ENCODE assay signal across 8 cellular contexts in the genomic region with DNA sequence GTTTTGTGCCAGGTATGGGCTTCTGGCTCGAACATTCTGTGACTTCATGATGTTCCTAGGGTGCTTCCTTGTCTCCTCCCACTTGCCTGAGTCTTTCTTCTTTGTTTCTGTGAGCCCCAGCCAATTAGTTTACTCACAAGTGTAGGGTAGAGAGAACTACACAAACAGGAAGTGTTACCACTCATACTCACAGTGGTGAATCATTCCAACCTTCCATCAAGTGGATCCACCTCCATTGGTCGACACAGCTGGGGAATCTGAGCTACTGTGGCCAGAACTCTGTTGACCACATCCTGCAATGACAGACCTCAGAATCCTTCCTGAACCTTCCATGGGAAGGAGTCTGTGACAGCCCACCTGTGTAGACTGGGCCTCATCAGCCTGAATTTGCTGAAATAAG.
DNase-seq lines count a peak whose midpoint lies in the region; ATAC-seq lines count a peak whose summit lies in the region.

No MANE protein-coding gene starts in this region.

- H3K27ac Mint-ChIP-seq in activated CD8-positive, alpha-beta T cell treated with anti-CD3 and anti-CD28 coated beads, Interleukin-2, amount 10 ng/mL, durations not matched to agents 7 days and 5 days, result no peak overlapping the region
- no peak overlapping the region for H3K27ac Mint-ChIP-seq in natural killer cell treated with Interleukin-12 subunit alpha and Interleukin-12 subunit beta and Interleukin-15 and Interleukin-18, amount 100 ng/mL, for 72 hours

- no peak overlapping the region for H3K4me3 Mint-ChIP-seq in activated CD8-positive, alpha-beta T cell treated with anti-CD3 and anti-CD28 coated beads, Interleukin-2, amount 10 ng/mL, durations not matched to agents 7 days and 5 days
- H3K4me3 Mint-ChIP-seq in natural killer cell treated with Interleukin-12 subunit alpha and Interleukin-12 subunit beta and Interleukin-15 and Interleukin-18, amount 100 ng/mL, for 72 hours, result no peak overlapping the region

- DNase-seq in DMS153 (lab: John Stamatoyannopoulos, UW), result peak; percentile 60
- no peak for DNase-seq in DMS153 treated with DMSO at 0.1 percent for 48 hours (lab: John Stamatoyannopoulos, UW; ENCODE audit: unreplicated experiment)
- peak; percentile 45 for DNase-seq in activated CD8-positive, alpha-beta T cell treated with anti-CD3 and anti-CD28 coated beads, Interleukin-2, amount 10 ng/mL, durations not matched to agents 7 days and 5 days
- no peak for DNase-seq in natural killer cell treated with Interleukin-12 subunit alpha and Interleukin-12 subunit beta and Interleukin-15 and Interleukin-18, amount 100 ng/mL, for 72 hours (ENCODE audit: low spot score)
- no peak for DNase-seq in hippocampal formation (lab: John Stamatoyannopoulos, UW)

- H3K4me1 Mint-ChIP-seq in activated CD8-positive, alpha-beta T cell treated with anti-CD3 and anti-CD28 coated beads, Interleukin-2, amount 10 ng/mL, durations not matched to agents 7 days and 5 days (ENCODE audit: low read depth), result peaks cover 19% of the 10 kb centered on the region
- H3K4me1 Mint-ChIP-seq in natural killer cell treated with Interleukin-12 subunit alpha and Interleukin-12 subunit beta and Interleukin-15 and Interleukin-18, amount 100 ng/mL, for 72 hours (ENCODE audit: low read depth in 2 of 2), result peaks cover 3 to 9% of the 10 kb centered on the region in 2 donors

- POLR2A ChIA-PET in activated CD8-positive, alpha-beta T cell treated with anti-CD3 and anti-CD28 coated beads, Interleukin-2, amount 10 ng/mL, durations not matched to agents 7 days and 5 days (lab: Charles Lee), result no interaction called here

- H3K27me3 Mint-ChIP-seq in activated CD8-positive, alpha-beta T cell treated with anti-CD3 and anti-CD28 coated beads, Interleukin-2, amount 10 ng/mL, durations not matched to agents 7 days and 5 days (ENCODE audit: low read depth), result peaks cover 3% of the 10 kb centered on the region
- H3K27me3 Mint-ChIP-seq in natural killer cell treated with Interleukin-12 subunit alpha and Interleukin-12 subunit beta and Interleukin-15 and Interleukin-18, amount 100 ng/mL, for 72 hours, result no peaks in the 10 kb centered on the region

- CTCF ChIA-PET in activated CD8-positive, alpha-beta T cell treated with anti-CD3 and anti-CD28 coated beads, Interleukin-2, amount 10 ng/mL, durations not matched to agents 7 days and 5 days (lab: Charles Lee), result no interaction called here

- H3K9me3 Mint-ChIP-seq in activated CD8-positive, alpha-beta T cell treated with anti-CD3 and anti-CD28 coated beads, Interleukin-2, amount 10 ng/mL, durations not matched to agents 7 days and 5 days (ENCODE audit: insufficient read depth), result no peaks in the 10 kb centered on the region
- H3K9me3 Mint-ChIP-seq in natural killer cell treated with Interleukin-12 subunit alpha and Interleukin-12 subunit beta and Interleukin-15 and Interleukin-18, amount 100 ng/mL, for 72 hours, result no peaks in the 10 kb centered on the region

- no peaks in the 10 kb centered on the region for H3K36me3 Mint-ChIP-seq in activated CD8-positive, alpha-beta T cell treated with anti-CD3 and anti-CD28 coated beads, Interleukin-2, amount 10 ng/mL, durations not matched to agents 7 days and 5 days (ENCODE audit: low read depth)
- H3K36me3 Mint-ChIP-seq in natural killer cell treated with Interleukin-12 subunit alpha and Interleukin-12 subunit beta and Interleukin-15 and Interleukin-18, amount 100 ng/mL, for 72 hours, result no peaks in the 10 kb centered on the region

- ATAC-seq in HG03565 (IDR thresholded peaks at IDR 0.05; ENCODE audit: unreplicated experiment) (peak; percentile 70), GM18511 (IDR thresholded peaks at IDR 0.05; ENCODE audit: unreplicated experiment) (no peak), GM19397 (IDR thresholded peaks at IDR 0.05; ENCODE audit: unreplicated experiment) (no peak)
- peak; percentile 70 for ATAC-seq in activated CD8-positive, alpha-beta T cell treated with anti-CD3 and anti-CD28 coated beads, Interleukin-2, amount 10 ng/mL, durations not matched to agents 7 days and 5 days
- peak; percentile 63 to 92 for ATAC-seq in natural killer cell treated with Interleukin-12 subunit alpha and Interleukin-12 subunit beta and Interleukin-15 and Interleukin-18, amount 100 ng/mL, for 72 hours

Comparison
In these comparisons a context has a peak if more than half of its experiments do, and no peak if none do; other contexts are left out.
1. DNase-seq: peak in DMS153 (single experiment) and activated CD8-positive, alpha-beta T cell treated with anti-CD3 and anti-CD28 coated beads, Interleukin-2, amount 10 ng/mL, durations not matched to agents 7 days and 5 days (single experiment); none in DMS153 treated with DMSO at 0.1 percent for 48 hours (single experiment), natural killer cell treated with Interleukin-12 subunit alpha and Interleukin-12 subunit beta and Interleukin-15 and Interleukin-18, amount 100 ng/mL, for 72 hours (single experiment) and hippocampal formation (0 of 2).
2. ATAC-seq: peak in HG03565 (single experiment), activated CD8-positive, alpha-beta T cell treated with anti-CD3 and anti-CD28 coated beads, Interleukin-2, amount 10 ng/mL, durations not matched to agents 7 days and 5 days (single experiment) and natural killer cell treated with Interleukin-12 subunit alpha and Interleukin-12 subunit beta and Interleukin-15 and Interleukin-18, amount 100 ng/mL, for 72 hours (2 of 2); none in GM18511 (single experiment) and GM19397 (single experiment).